8 cellular contexts compared by ENCODE assay signal in the genomic region with DNA sequence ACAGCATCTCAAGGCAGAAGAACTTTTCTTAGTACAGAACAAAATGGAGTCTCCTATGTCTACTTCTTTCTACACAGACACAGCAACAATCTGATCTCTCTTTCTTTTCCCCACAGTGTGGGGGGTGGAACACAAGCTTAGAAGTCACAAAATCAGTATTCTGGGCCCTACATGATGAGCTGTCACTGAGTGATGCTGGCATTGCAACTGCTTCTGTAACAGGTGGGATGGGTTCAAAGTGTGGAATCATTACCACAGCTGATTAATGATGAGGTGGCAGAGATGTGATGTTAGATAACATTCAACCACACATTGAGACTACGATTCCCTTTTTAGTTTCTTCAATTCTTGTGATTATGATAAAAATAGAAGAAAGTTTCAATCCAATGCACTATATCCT. TPM values are rescaled to one million over a fixed set of nuclear protein-coding genes. Genes with fewer than 3 reads are reported as not detected.
DNase-seq lines count a peak whose midpoint lies in the region; ATAC-seq and TF ChIP-seq lines count a peak whose summit lies in the region.
"Not testable (repeated sequence)": the region's sequence is repeated elsewhere in the genome, so short reads cannot be mapped to it uniquely, and the experiment has no call there.

No MANE protein-coding gene starts in this region.

- WGBS in IMR-90 (ENCODE audit: extremely low coverage in 2 of 2, insufficient read length in 1 of 2), 2 experiments: no CpG with 5 or more reads among the region's 1 CpG

- H2BK15ac ChIP-seq in IMR-90 (ENCODE audit: low read depth, low read length): not testable (repeated sequence)

- H3K27me3 ChIP-seq in CD4-positive, alpha-beta memory T cell (ENCODE audit: insufficient read depth, low read length); IMR-90 (ENCODE audit: control insufficient read depth, insufficient read depth, low read length): not testable (repeated sequence)

- POLR2A ChIA-PET in CD4-positive, alpha-beta memory T cell (lab: Charles Lee; ENCODE audit: partially characterized antibody); IMR-90 (lab: Charles Lee; ENCODE audit: unreplicated experiment); activated CD8-positive, alpha-beta T cell treated with anti-CD3 and anti-CD28 coated beads for 36 hours (lab: Charles Lee): not testable (repeated sequence)

- not testable (repeated sequence) for H3K9me3 ChIP-seq in CD4-positive, alpha-beta memory T cell (ENCODE audit: control insufficient read depth in 1 of 2, low read length in 2 of 2); IMR-90 (ENCODE audit: control insufficient read depth, insufficient read depth, low read length)

- H3K4me1 ChIP-seq in CD4-positive, alpha-beta memory T cell (ENCODE audit: insufficient read depth, low read length); IMR-90 (ENCODE audit: control insufficient read depth, insufficient read depth, low read length): not testable (repeated sequence)

- not testable (repeated sequence) for H3K9ac ChIP-seq in IMR-90 (ENCODE audit: low read depth, low read length)

- H4K91ac ChIP-seq in IMR-90 (ENCODE audit: insufficient read depth, low read depth, low read length): not testable (repeated sequence)

- intact Hi-C loops in CD4-positive, alpha-beta memory T cell (cut with micrococcal nuclease): not testable (repeated sequence)
- intact Hi-C loops in IMR-90 (cut with micrococcal nuclease): loop anchor here (10.0 kb wide), 1 partner anchor 280 kb away; no protein-coding TSS in a partner anchor
- intact Hi-C loops in activated CD8-positive, alpha-beta T cell treated with anti-CD3 and anti-CD28 coated beads for 36 hours (cut with micrococcal nuclease): loop anchor here (10.0 kb wide), 1 partner anchor 280 kb away; no protein-coding TSS in a partner anchor

- not testable (repeated sequence) for H2BK120ac ChIP-seq in IMR-90 (ENCODE audit: low read depth, low read length)

- not testable (repeated sequence) for H3K23ac ChIP-seq in IMR-90 (ENCODE audit: low read depth, low read length)

- not testable (repeated sequence) for H3K4ac ChIP-seq in IMR-90 (ENCODE audit: low read depth, low read length)

- H3K4me3 Mint-ChIP-seq in CD4-positive, alpha-beta memory T cell: peak overlapping the region in 1 of 8 donors; percentile 3
- not testable (repeated sequence) for H3K4me3 Mint-ChIP-seq in activated CD8-positive, alpha-beta T cell treated with anti-CD3 and anti-CD28 coated beads for 36 hours

- H2AK9ac ChIP-seq in IMR-90 (replicated peaks; ENCODE audit: low read depth, low read length, poor library complexity): not testable (repeated sequence)

- H4K20me1 ChIP-seq in IMR-90 (ENCODE audit: insufficient read depth, low read length): not testable (repeated sequence)

- H2AFZ ChIP-seq in IMR-90 (replicated peaks; ENCODE audit: low read length, poor library complexity): not testable (repeated sequence)

- not testable (repeated sequence) for H2BK20ac ChIP-seq in IMR-90 (ENCODE audit: low read depth, low read length)

- not testable (repeated sequence) for H3K79me1 ChIP-seq in IMR-90 (ENCODE audit: low read depth in 1 of 2, low read length in 2 of 2)

- H3K4me3 ChIP-seq in CD4-positive, alpha-beta memory T cell (ENCODE audit: low read length in 2 of 2); IMR-90 (ENCODE audit: insufficient read depth, low read depth, low read length); epithelial cell of esophagus (ENCODE audit: low read length): not testable (repeated sequence)

- BruUV-seq in IMR-90 (replicated peaks; lab: Mats Ljungman, UMichigan): not testable (repeated sequence)

- H4K5ac ChIP-seq in IMR-90 (ENCODE audit: low read depth, low read length): not testable (repeated sequence)

- not testable (repeated sequence) for H4K8ac ChIP-seq in IMR-90 (ENCODE audit: low read depth in 2 of 2, low read length in 2 of 2)

- TF ChIP-seq RAD21 in IMR-90 (IDR thresholded peaks at IDR 0.05; ENCODE audit: low read length): not testable (repeated sequence)

- ATAC-seq in IMR-90 (ENCODE audit: low read depth): not testable (repeated sequence)
- peak; percentile 94 for ATAC-seq in activated CD8-positive, alpha-beta T cell treated with anti-CD3 and anti-CD28 coated beads for 36 hours

- TF ChIP-seq CTCF in IMR-90 (conservative IDR thresholded peaks at IDR 0.05; ENCODE audit: low read depth, low read length); activated CD8-positive, alpha-beta T cell treated with anti-CD3 and anti-CD28 coated beads for 36 hours (IDR thresholded peaks at IDR 0.05); epithelial cell of esophagus (IDR thresholded peaks at IDR 0.05; ENCODE audit: insufficient read depth, low read depth, low read length, missing control alignments): not testable (repeated sequence)

- dilution Hi-C loops in IMR-90 (cut with HindIII; ENCODE audit: low sequenced_read_pairs, unreplicated experiment): not testable (repeated sequence)

- peak in 3 of 5 donors; percentile 27 to 82 (median 34) for DNase-seq in CD4-positive, alpha-beta memory T cell
- DNase-seq in IMR-90 (peak; percentile 26), T-helper 2 cell (peak in 3 of 5 experiments; percentile 20 to 75 (median 46)), epithelial cell of esophagus (ENCODE audit: low read depth) (peak; percentile 69), renal cortical epithelial cell (ENCODE audit: low read depth) (peak; percentile 70)
- peak; percentile 55 for DNase-seq in activated CD8-positive, alpha-beta T cell treated with anti-CD3 and anti-CD28 coated beads for 36 hours
- DNase-seq in activated naive CD4-positive, alpha-beta T cell treated with anti-CD3 and anti-CD28 coated beads, Interleukin-2, amount 50 U/mL, for 16 hours: peak; percentile 67
- DNase-seq in stimulated activated CD4-positive, alpha-beta T cell treated with anti-CD3 and anti-CD28 coated beads, TNF-alpha, amount 100 ng/mL, for 48 hours (ENCODE audit: low read depth in 3 of 3): peak in 2 of 3 donors; percentile 38 to 65

- in situ Hi-C loops in IMR-90 (cut with MboI; ENCODE audit: low sequenced_read_pairs): not testable (repeated sequence)

- CTCF ChIA-PET in CD4-positive, alpha-beta memory T cell (lab: Charles Lee; ENCODE audit: partially characterized antibody): interaction anchor here (0.6 to 1.2 kb wide), 2 partner anchors 24 to 148 kb away, joined by 3 read pairs; no protein-coding TSS in a partner anchor
- CTCF ChIA-PET in IMR-90 (lab: Yijun Ruan, JAX): not testable (repeated sequence)
- CTCF ChIA-PET in activated CD8-positive, alpha-beta T cell treated with anti-CD3 and anti-CD28 coated beads for 36 hours (lab: Charles Lee): interaction anchor here (0.7 kb wide), 1 partner anchor 282 kb away, joined by 3 read pairs; no protein-coding TSS in a partner anchor

- H2AK5ac ChIP-seq in IMR-90 (ENCODE audit: low read depth, low read length): not testable (repeated sequence)

- H3K18ac ChIP-seq in IMR-90 (ENCODE audit: low read depth, low read length): not testable (repeated sequence)

- H3K56ac ChIP-seq in IMR-90 (ENCODE audit: extremely low read depth, insufficient read depth, low read length): not testable (repeated sequence)

- not testable (repeated sequence) for H3K27ac ChIP-seq in CD4-positive, alpha-beta memory T cell (ENCODE audit: low read depth, low read length); IMR-90 (ENCODE audit: insufficient read depth, low read length)

- H3K27me3 Mint-ChIP-seq in CD4-positive, alpha-beta memory T cell; activated CD8-positive, alpha-beta T cell treated with anti-CD3 and anti-CD28 coated beads for 36 hours: not testable (repeated sequence)

- H3K14ac ChIP-seq in IMR-90 (replicated peaks; ENCODE audit: low read depth, low read length): not testable (repeated sequence)

- not testable (repeated sequence) for H3K4me2 ChIP-seq in IMR-90 (ENCODE audit: low read depth, low read length)

- peaks cover 5 to 18% (median 15%) of the 10 kb centered on the region in 4 donors for H3K4me1 Mint-ChIP-seq in CD4-positive, alpha-beta memory T cell
- H3K4me1 Mint-ChIP-seq in activated CD8-positive, alpha-beta T cell treated with anti-CD3 and anti-CD28 coated beads for 36 hours (ENCODE audit: low read depth): peaks cover 20% of the 10 kb centered on the region

- H3K27ac Mint-ChIP-seq in CD4-positive, alpha-beta memory T cell: peak overlapping the region in 3 of 7 donors; percentile 2 to 86 (median 33)
- H3K27ac Mint-ChIP-seq in activated CD8-positive, alpha-beta T cell treated with anti-CD3 and anti-CD28 coated beads for 36 hours: peak overlapping the region; percentile 14

- H3K9me1 ChIP-seq in IMR-90 (ENCODE audit: insufficient read depth, low read length): not testable (repeated sequence)

- not testable (repeated sequence) for TF ChIP-seq POLR2A in IMR-90 (IDR thresholded peaks at IDR 0.05; ENCODE audit: low read depth, low read length)

- H3K36me3 ChIP-seq in CD4-positive, alpha-beta memory T cell (ENCODE audit: insufficient read depth, low read length); IMR-90 (ENCODE audit: control insufficient read depth, insufficient read depth, low read length): not testable (repeated sequence)

- not testable (repeated sequence) for H3K9me3 Mint-ChIP-seq in CD4-positive, alpha-beta memory T cell; activated CD8-positive, alpha-beta T cell treated with anti-CD3 and anti-CD28 coated beads for 36 hours

- not testable (repeated sequence) for H3K36me3 Mint-ChIP-seq in CD4-positive, alpha-beta memory T cell; activated CD8-positive, alpha-beta T cell treated with anti-CD3 and anti-CD28 coated beads for 36 hours (ENCODE audit: low read depth)

- H2BK5ac ChIP-seq in IMR-90 (ENCODE audit: low read depth, low read length, poor library complexity, severe bottlenecking): not testable (repeated sequence)

RNA-seq across cellular contexts. Expression of a gene that starts 10.5 kb away (rescaled TPM):
- 10 to 100 TPM; 11.9 to 12.9 TPM for total RNA-seq in CD4-positive, alpha-beta memory T cell
- 1 to 10 TPM in 1 of 2 donors, under 1 TPM in 1; 0.05 to 1.5 TPM for polyA plus RNA-seq in CD4-positive, alpha-beta memory T cell
- total RNA-seq in IMR-90 (2012; rRNA removed) (0.56 and 0.72 TPM in 2 replicates), renal cortical epithelial cell (0.17 and 2.7 TPM in 2 replicates)
- polyA plus RNA-seq in IMR-90 (2012; rRNA removed): 0.59 and 0.91 TPM in 2 replicates
- 0.12 and 0.23 TPM in 2 replicates for polyA plus RNA-seq in IMR-90 (2012; cell fraction: cytosol; rRNA removed)
- polyA plus RNA-seq in IMR-90 (2012; cell fraction: nucleus; rRNA removed; ENCODE audit: low replicate concordance): 0.47 and 1.4 TPM in 2 replicates
- 1 to 10 TPM; 1.7 to 1.8 TPM for total RNA-seq in activated CD8-positive, alpha-beta T cell treated with anti-CD3 and anti-CD28 coated beads for 36 hours
